12 cellular contexts compared by ENCODE assay signal in genomic region chr1:52059326-52059725, GRCh38. TPM values are rescaled to one million over a fixed set of nuclear protein-coding genes. Genes with fewer than 3 reads are reported as not detected.
A peak's percentile ranks its signal among the peaks of the same experiment; 100 is the strongest.
DNase-seq lines count a peak whose midpoint lies in the region; ATAC-seq, FAIRE-seq and TF ChIP-seq lines count a peak whose summit lies in the region.
"Had no signal": no experiment of that assay in that cellular context is flagged by ENCODE, and none has a peak within 500 bp of the region (broad histone marks: within the 10 kb centered on the region; RNA-seq: fewer than 3 reads in every experiment).

No MANE protein-coding gene starts in this region.

- in situ Hi-C loops in astrocyte of the cerebellum (cut with HindIII; ENCODE audit: low sequenced_read_pairs), result no loop called here

- H4K20me1 ChIP-seq in BLaER1, result peaks cover 82% of the 10 kb centered on the region

- no peak overlapping the region for H2AK5ac ChIP-seq in mesenchymal stem cell (ENCODE audit: low read length, severe bottlenecking)

- intact Hi-C loops in left ventricle myocardium superior (cut with micrococcal nuclease), result no loop called here

- H3K27ac ChIP-seq in BLaER1 (no peak overlapping the region), mesenchymal stem cell (ENCODE audit: low read length, poor library complexity, severe bottlenecking) (peak overlapping the region; percentile 23)
- H3K27ac ChIP-seq: prostate gland had no signal

- no peak overlapping the region for H2BK120ac ChIP-seq in mesenchymal stem cell (ENCODE audit: low read depth, low read length)

- H3K4me1 ChIP-seq in BLaER1 (peaks cover 32% of the 10 kb centered on the region), mesenchymal stem cell (ENCODE audit: control insufficient read depth, insufficient read depth, low read depth, low read length) (peaks cover 2% of the 10 kb centered on the region)

- no peak overlapping the region for H3K14ac ChIP-seq in mesenchymal stem cell (ENCODE audit: low read length in 2 of 2)

- no peak overlapping the region for H4K91ac ChIP-seq in mesenchymal stem cell (ENCODE audit: low read length)

- H3K36me3 ChIP-seq in BLaER1 (peaks cover 47% of the 10 kb centered on the region), mesenchymal stem cell (ENCODE audit: control insufficient read depth in 1 of 2, insufficient read depth in 2 of 2, low read depth in 1 of 2, low read length in 2 of 2) (peaks cover 14 to 37% of the 10 kb centered on the region in 2 experiments)
- H3K36me3 ChIP-seq: prostate gland had no signal

- no peak for FAIRE-seq in HTR-8/SVneo (lab: Jason Lieb, UNC)

- no peak for TF ChIP-seq CTCF in astrocyte of the cerebellum (IDR thresholded peaks at IDR 0.05; ENCODE audit: low read depth, low read length, missing control alignments)

- no peak overlapping the region for H2BK5ac ChIP-seq in mesenchymal stem cell (ENCODE audit: low read depth, low read length, poor library complexity, severe bottlenecking)

- no peak overlapping the region for H3K23ac ChIP-seq in mesenchymal stem cell (ENCODE audit: low read length in 2 of 2)

- ATAC-seq in GM21723 (IDR thresholded peaks at IDR 0.05; ENCODE audit: unreplicated experiment) (no peak), left ventricle myocardium superior (no peak), HG03108 (IDR thresholded peaks at IDR 0.05; ENCODE audit: unreplicated experiment) (no peak)
- ATAC-seq: left cardiac atrium had no signal

- peaks cover 12% of the 10 kb centered on the region for H3K79me1 ChIP-seq in mesenchymal stem cell (replicated peaks; ENCODE audit: low read length, poor library complexity, severe bottlenecking)

- H3K4ac ChIP-seq in mesenchymal stem cell (ENCODE audit: low read depth in 1 of 2, low read length in 2 of 2), result no peak overlapping the region

- peak overlapping the region; percentile 92 for H3K4me2 ChIP-seq in BLaER1
- no peak overlapping the region for H3K4me2 ChIP-seq in mesenchymal stem cell (ENCODE audit: low read length, poor library complexity, severe bottlenecking)

- H3K9me3 ChIP-seq in BLaER1 (no peaks in the 10 kb centered on the region), mesenchymal stem cell (ENCODE audit: control insufficient read depth, low read length) (no peaks in the 10 kb centered on the region)
- H3K9me3 ChIP-seq: prostate gland had no signal

- H4K8ac ChIP-seq in mesenchymal stem cell (ENCODE audit: low read length), result no peak overlapping the region

- no peak overlapping the region for H3K9ac ChIP-seq in BLaER1
- H3K9ac ChIP-seq in mesenchymal stem cell (ENCODE audit: low read length), result peak overlapping the region; percentile 26

- H2BK12ac ChIP-seq in mesenchymal stem cell (ENCODE audit: low read length in 2 of 2), result no peak overlapping the region

- no peak overlapping the region for H2AFZ ChIP-seq in mesenchymal stem cell (ENCODE audit: low read depth, low read length)

- no peak overlapping the region for H3K4me3 ChIP-seq in BLaER1
- no peak overlapping the region for H3K4me3 ChIP-seq in astrocyte of the cerebellum (ENCODE audit: low read depth, low read length)
- H3K4me3 ChIP-seq in mesenchymal stem cell (ENCODE audit: insufficient read depth in 1 of 2, low read depth in 1 of 2, low read length in 2 of 2), result peak overlapping the region in 1 of 2 experiments; percentile 26
- H3K4me3 ChIP-seq: prostate gland had no signal

- H3K27me3 ChIP-seq in BLaER1 (no peaks in the 10 kb centered on the region), mesenchymal stem cell (ENCODE audit: control insufficient read depth in 1 of 2, insufficient read depth in 1 of 2, low read length in 2 of 2) (no peaks in the 10 kb centered on the region)

- no peak overlapping the region for H3K18ac ChIP-seq in mesenchymal stem cell (ENCODE audit: low read depth in 1 of 2, low read length in 2 of 2)

- no peak overlapping the region for H2BK15ac ChIP-seq in mesenchymal stem cell (ENCODE audit: low read depth, poor library complexity, severe bottlenecking)

- DNase-seq in HTR-8/SVneo (ENCODE audit: insufficient read length, low spot score) (peak; percentile 31), astrocyte of the cerebellum (ENCODE audit: low read depth) (peak; percentile 28), mesenchymal stem cell (peak; percentile 53), left ventricle myocardium superior (no peak)
- no peak for DNase-seq in stimulated activated CD4-positive, alpha-beta T cell treated with anti-CD3 and anti-CD28 coated beads, Interleukin-12 subunit alpha, Interleukin-12 subunit beta, amount 100 ng/mL, for 4 hours
- DNase-seq: effector memory CD4-positive, alpha-beta T cell; GF-D8; left cardiac atrium had no signal

RNA-seq across cellular contexts. Expression of gene BTF3L4, which starts 3.2 kb away (rescaled TPM):
- 58.2 TPM for polyA plus RNA-seq in mesenchymal stem cell (2013, experiment 1 of 2)
- polyA plus RNA-seq in mesenchymal stem cell (2013, experiment 2 of 2), result 57.8 TPM
- total RNA-seq in left ventricle myocardium superior, result 30.8 TPM

RNA-seq across cellular contexts. Expression of gene TXNDC12, which starts 4.3 kb away (rescaled TPM):
- polyA plus RNA-seq in mesenchymal stem cell (2013, experiment 1 of 2), result 104 TPM
- 106 TPM for polyA plus RNA-seq in mesenchymal stem cell (2013, experiment 2 of 2)
- total RNA-seq in left ventricle myocardium superior, result 18.5 TPM

RNA-seq across cellular contexts. Expression of gene KTI12, which starts 25.7 kb away (rescaled TPM):
- polyA plus RNA-seq in mesenchymal stem cell (2013, experiment 1 of 2), result 9.0 TPM
- 8.4 TPM for polyA plus RNA-seq in mesenchymal stem cell (2013, experiment 2 of 2)
- total RNA-seq in left ventricle myocardium superior, result 3.2 TPM

Comparison
In these comparisons a context has a peak if more than half of its experiments do, and no peak if none do; other contexts are left out.
1. DNase-seq: peak in HTR-8/SVneo (single experiment), astrocyte of the cerebellum (single experiment) and mesenchymal stem cell (single experiment); none in stimulated activated CD4-positive, alpha-beta T cell treated with anti-CD3 and anti-CD28 coated beads, Interleukin-12 subunit alpha, Interleukin-12 subunit beta, amount 100 ng/mL, for 4 hours (single experiment) and left ventricle myocardium superior (single experiment).